8 cellular contexts compared by ENCODE assay signal in genomic region chr11:126140932-126141291, GRCh38.
DNase-seq lines count a peak whose midpoint lies in the region; ATAC-seq and TF ChIP-seq lines count a peak whose summit lies in the region.

No MANE protein-coding gene starts in this region.

- H3K4me3 ChIP-seq in mammary epithelial cell (replicated peaks in 1 of 3; ENCODE audit: insufficient read depth in 1 of 3, low read depth in 2 of 3, low read length in 3 of 3) = no peak overlapping the region
- H3K4me3 ChIP-seq in astrocyte of the spinal cord (ENCODE audit: low read depth, low read length) = no peak overlapping the region
- H3K4me3 ChIP-seq in lower leg skin (ENCODE audit: low read depth, poor library complexity, severe bottlenecking) = no peak overlapping the region
- H3K4me3 ChIP-seq in vagina = no peak overlapping the region

- H2AFZ ChIP-seq in mammary epithelial cell (ENCODE audit: low read depth, low read length) = no peak overlapping the region

- BruUV-seq in MCF 10A (replicated peaks; lab: Mats Ljungman, UMichigan) (no TSS peak), mammary epithelial cell (replicated peaks; lab: Mats Ljungman, UMichigan) (no TSS peak)

- H3K9me3 Mint-ChIP-seq in MCF 10A (ENCODE audit: unreplicated experiment) = no peaks in the 10 kb centered on the region

- TF ChIP-seq CTCF in MCF 10A (IDR thresholded peaks at IDR 0.05; ENCODE audit: unreplicated experiment) = no peak
- TF ChIP-seq CTCF in mammary epithelial cell (conservative IDR thresholded peaks at IDR 0.05 in 1 of 2, IDR thresholded peaks at IDR 0.05 in 1 of 2; ENCODE audit: extremely low read depth in 1 of 2, insufficient read depth in 1 of 2, low read depth in 1 of 2, low read length in 2 of 2) = no peak
- no peak for TF ChIP-seq CTCF in astrocyte of the spinal cord (IDR thresholded peaks at IDR 0.05; ENCODE audit: low read depth, low read length)
- TF ChIP-seq CTCF in lower leg skin (IDR thresholded peaks at IDR 0.05) = no peak
- no peak for TF ChIP-seq CTCF in vagina (IDR thresholded peaks at IDR 0.05)

- no peak overlapping the region for H3K4me2 ChIP-seq in mammary epithelial cell (ENCODE audit: insufficient read depth, low read depth, low read length)

- no peaks in the 10 kb centered on the region for H3K79me2 ChIP-seq in mammary epithelial cell (ENCODE audit: insufficient read depth, low read length)

- no peaks in the 10 kb centered on the region for H3K4me1 ChIP-seq in mammary epithelial cell (ENCODE audit: insufficient read depth, low read length)
- H3K4me1 ChIP-seq in vagina = peaks cover 49% of the 10 kb centered on the region

- H3K36me3 Mint-ChIP-seq in MCF 10A (ENCODE audit: insufficient read depth, unreplicated experiment) = no peaks in the 10 kb centered on the region

- no peak for ATAC-seq in HG02571 (IDR thresholded peaks at IDR 0.05; ENCODE audit: unreplicated experiment)
- no peak for ATAC-seq in GM18867 (IDR thresholded peaks at IDR 0.05; ENCODE audit: unreplicated experiment)
- ATAC-seq in GM19452 (IDR thresholded peaks at IDR 0.05; ENCODE audit: unreplicated experiment) = no peak

- DNase-seq in MCF 10A (ENCODE audit: unreplicated experiment) (peak; percentile 33), mammary epithelial cell (no peak), astrocyte of the spinal cord (ENCODE audit: low read depth, low spot score) (peak; percentile 60), lower leg skin (ENCODE audit: low spot score in 2 of 2) (peak; percentile 70 to 94), vagina (ENCODE audit: extremely low spot score in 2 of 2) (no peak)

- dilution Hi-C loops in mammary epithelial cell (cut with HindIII; ENCODE audit: low sequenced_read_pairs) = no loop called here

- intact Hi-C loops in MCF 10A (cut with micrococcal nuclease) = no loop called here
- intact Hi-C loops in mammary epithelial cell (cut with micrococcal nuclease) = no loop called here
- intact Hi-C loops in lower leg skin (cut with DNase I; ENCODE audit: low total_unique reads) = no loop called here
- intact Hi-C loops in vagina (cut with DNase I) = no loop called here

- H3K9me3 ChIP-seq in mammary epithelial cell (replicated peaks; ENCODE audit: insufficient read depth, low read length) (no peaks in the 10 kb centered on the region), vagina (no peaks in the 10 kb centered on the region)

- H3K27me3 Mint-ChIP-seq in MCF 10A (ENCODE audit: insufficient read depth, unreplicated experiment) = peaks cover 10% of the 10 kb centered on the region

- in situ Hi-C loops in mammary epithelial cell (cut with MboI; ENCODE audit: low sequenced_read_pairs in 2 of 2) (no loop called here), astrocyte of the spinal cord (cut with HindIII; ENCODE audit: low sequenced_read_pairs) (no loop called here)

- H3K9ac ChIP-seq in mammary epithelial cell (ENCODE audit: insufficient read depth, low read length) = no peak overlapping the region

- no peak overlapping the region for H3K27ac Mint-ChIP-seq in MCF 10A (ENCODE audit: low read depth, unreplicated experiment)

- no peak overlapping the region for H3K4me3 Mint-ChIP-seq in MCF 10A (ENCODE audit: unreplicated experiment)

- WGBS in mammary epithelial cell (ENCODE audit: low coverage, missing lambda C conversion rate) = 55% methylated on average over 7 of the region's 7 CpGs
- 18 to 26% methylated on average over 7 of the region's 7 CpGs for WGBS in lower leg skin, 2 donors

- no peak overlapping the region for H3K27ac ChIP-seq in mammary epithelial cell (ENCODE audit: insufficient read depth, low read depth, low read length)
- peak overlapping the region; percentile 0 for H3K27ac ChIP-seq in vagina

- H3K36me3 ChIP-seq in mammary epithelial cell (ENCODE audit: insufficient read depth, low read length) = no peaks in the 10 kb centered on the region
- H3K36me3 ChIP-seq in vagina = no peaks in the 10 kb centered on the region

- H4K20me1 ChIP-seq in mammary epithelial cell (ENCODE audit: insufficient read depth, low read length) = no peaks in the 10 kb centered on the region

- TF ChIP-seq POLR2A in lower leg skin (IDR thresholded peaks at IDR 0.05) = no peak
- no peak for TF ChIP-seq POLR2A in vagina (IDR thresholded peaks at IDR 0.05)

- peaks cover 7% of the 10 kb centered on the region for H3K4me1 Mint-ChIP-seq in MCF 10A (ENCODE audit: insufficient read depth, unreplicated experiment)

- POLR2A ChIA-PET in MCF 10A (lab: Yijun Ruan, JAX) = interaction anchor here (0.6 to 2.0 kb wide), 5 partner anchors 9 to 689 kb away, joined by 3 to 10 read pairs (median 5); no protein-coding TSS in a partner anchor

- CTCF ChIA-PET in MCF 10A (lab: Yijun Ruan, JAX) (interaction anchor here (0.6 to 1.8 kb wide), 7 partner anchors 11 to 1897 kb away, joined by 3 to 6 read pairs (median 5); no protein-coding TSS in a partner anchor), mammary epithelial cell (lab: Charles Lee; ENCODE audit: low non-redundant PET) (no interaction called here)

- peaks cover 3% of the 10 kb centered on the region for H3K27me3 ChIP-seq in mammary epithelial cell (ENCODE audit: insufficient read depth, low read length)
- H3K27me3 ChIP-seq in vagina = no peaks in the 10 kb centered on the region

Comparison
In these comparisons a context has a peak if more than half of its experiments do, and no peak if none do; other contexts are left out.
1. DNase-seq: peak in MCF 10A (single experiment), astrocyte of the spinal cord (single experiment) and lower leg skin (2 of 2); none in mammary epithelial cell (single experiment) and vagina (0 of 2).